ENCODE assay signal across 22 cellular contexts in the genomic region with DNA sequence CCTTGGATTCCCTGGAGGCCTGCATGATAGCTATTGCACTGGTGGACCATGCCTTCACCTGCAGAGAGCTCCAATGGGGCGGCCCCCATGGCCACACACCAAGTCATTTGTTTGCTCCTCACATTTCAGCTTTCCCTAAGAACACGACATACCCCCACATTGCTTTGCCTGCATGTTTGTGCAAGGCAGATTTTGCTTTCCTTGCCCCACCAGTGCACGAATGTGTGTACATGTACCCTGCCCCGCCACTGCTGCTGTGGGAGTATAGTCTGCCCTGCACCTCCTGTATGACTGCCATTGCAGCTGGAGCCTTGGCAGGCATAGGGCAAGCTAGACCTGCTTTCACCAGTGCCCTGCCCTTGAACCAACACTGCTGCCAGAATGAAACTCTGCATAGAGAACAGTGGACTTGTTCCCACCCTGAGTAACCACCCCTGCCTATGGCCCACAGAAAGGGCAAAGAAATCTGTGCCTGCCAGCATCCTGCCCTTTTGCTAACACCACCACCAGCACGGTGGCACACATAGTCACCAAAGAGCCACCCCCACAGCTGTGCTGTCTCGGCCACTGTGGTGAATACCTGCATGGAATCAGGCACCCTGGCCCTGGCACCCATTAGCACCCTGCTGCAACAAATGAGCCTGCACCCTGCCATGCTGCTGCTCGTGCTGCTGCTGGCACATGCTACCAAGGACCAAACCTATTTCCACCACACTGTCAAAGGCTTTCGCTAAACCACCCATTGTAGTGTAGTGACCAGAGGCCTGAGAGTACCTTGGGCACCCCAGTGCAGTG.
"Had no signal": no experiment of that assay in that cellular context is flagged by ENCODE, and none has a peak within 500 bp of the region (broad histone marks: within the 10 kb centered on the region; RNA-seq: fewer than 3 reads in every experiment).

No MANE protein-coding gene starts in this region.

- H3K9ac ChIP-seq: parathyroid adenoma had no signal

- H3K27ac ChIP-seq: heart right ventricle, left ventricle myocardium inferior, parathyroid adenoma, prostate gland, testis, tibial nerve had no signal

- H3K4me1 ChIP-seq: heart right ventricle, left ventricle myocardium inferior, parathyroid adenoma, prostate gland, testis, tibial nerve had no signal

- ATAC-seq: esophagus mucosa; natural killer cell treated with Interleukin-12 subunit alpha and Interleukin-12 subunit beta and Interleukin-15 and Interleukin-18, amount 100 ng/mL, for 72 hours; stimulated activated effector memory CD8-positive, alpha-beta T cell treated with anti-CD3 and anti-CD28 coated beads, Interleukin-12 subunit alpha, Interleukin-12 subunit beta, amount 100 ng/mL, for 72 hours had no signal

- H3K9me3 ChIP-seq: prostate gland, testis, tibial nerve had no signal

- H3K4me1 Mint-ChIP-seq: central memory CD8-positive, alpha-beta T cell; stimulated activated effector memory CD8-positive, alpha-beta T cell treated with anti-CD3 and anti-CD28 coated beads, Interleukin-12 subunit alpha, Interleukin-12 subunit beta, amount 100 ng/mL, for 72 hours had no signal

- H3K4me3 ChIP-seq: heart right ventricle, left ventricle myocardium inferior, lung, prostate gland, testis, tibial nerve had no signal

- H3K27me3 ChIP-seq: heart right ventricle, testis, tibial nerve had no signal

- H3K4me3 Mint-ChIP-seq: central memory CD8-positive, alpha-beta T cell; natural killer cell treated with Interleukin-12 subunit alpha and Interleukin-12 subunit beta and Interleukin-15 and Interleukin-18, amount 100 ng/mL, for 72 hours; stimulated activated effector memory CD8-positive, alpha-beta T cell treated with anti-CD3 and anti-CD28 coated beads, Interleukin-12 subunit alpha, Interleukin-12 subunit beta, amount 100 ng/mL, for 72 hours; stimulated activated naive CD8-positive, alpha-beta T cell treated with anti-CD3 and anti-CD28 coated beads, Interleukin-15, Interleukin-2, amounts not matched to agents 100 ng/mL and 50 ng/mL, for 24 hours had no signal

- DNase-seq: effector memory CD4-positive, alpha-beta T cell; heart right ventricle; hypothalamus; left ventricle myocardium inferior; mesenchymal stem cell; midbrain; small intestine; stimulated activated CD4-positive, alpha-beta T cell treated with anti-CD3 and anti-CD28 coated beads, Interleukin-4, amount 100 ng/mL, for 1 hour; stimulated activated CD8-positive, alpha-beta memory T cell treated with anti-CD3 and anti-CD28 coated beads, Interleukin-4, amount 100 ng/mL, for 48 hours; testis had no signal

- FAIRE-seq: endometrium, frontal cortex, islet of Langerhans, small intestine had no signal

- H3K27me3 Mint-ChIP-seq: central memory CD8-positive, alpha-beta T cell; natural killer cell treated with Interleukin-12 subunit alpha and Interleukin-12 subunit beta and Interleukin-15 and Interleukin-18, amount 100 ng/mL, for 72 hours; stimulated activated naive CD8-positive, alpha-beta T cell treated with anti-CD3 and anti-CD28 coated beads, Interleukin-15, Interleukin-2, amounts not matched to agents 100 ng/mL and 50 ng/mL, for 24 hours had no signal

- H3K36me3 ChIP-seq: heart right ventricle, left ventricle myocardium inferior, prostate gland, tibial nerve had no signal

- H3K27ac Mint-ChIP-seq: natural killer cell treated with Interleukin-12 subunit alpha and Interleukin-12 subunit beta and Interleukin-15 and Interleukin-18, amount 100 ng/mL, for 72 hours; stimulated activated effector memory CD8-positive, alpha-beta T cell treated with anti-CD3 and anti-CD28 coated beads, Interleukin-12 subunit alpha, Interleukin-12 subunit beta, amount 100 ng/mL, for 72 hours; stimulated activated naive CD8-positive, alpha-beta T cell treated with anti-CD3 and anti-CD28 coated beads, Interleukin-15, Interleukin-2, amounts not matched to agents 100 ng/mL and 50 ng/mL, for 24 hours had no signal
